ENCODE assay signal across 16 cellular contexts in genomic region chr10:94677691-94678090, GRCh38. TPM values are rescaled to one million over a fixed set of nuclear protein-coding genes. Genes with fewer than 3 reads are reported as not detected.
DNase-seq lines count a peak whose midpoint lies in the region; ATAC-seq, FAIRE-seq and TF ChIP-seq lines count a peak whose summit lies in the region.
"Had no signal": no experiment of that assay in that cellular context is flagged by ENCODE, and none has a peak within 500 bp of the region (broad histone marks: within the 10 kb centered on the region; RNA-seq: fewer than 3 reads in every experiment).

No MANE protein-coding gene starts in this region.

- H3K27me3 ChIP-seq in DND-41 (ENCODE audit: insufficient read depth, low read length, poor library complexity) = no peaks in the 10 kb centered on the region
- no peaks in the 10 kb centered on the region for H3K27me3 ChIP-seq in H1 (replicated peaks in 1 of 4; ENCODE audit: control insufficient read depth in 3 of 4, extremely low read depth in 1 of 4, insufficient read depth in 3 of 4, low read length in 3 of 4)
- H3K27me3 ChIP-seq: BLaER1 had no signal

- H2AK5ac ChIP-seq in H1 (ENCODE audit: low read depth, low read length) = no peak overlapping the region

- H3K4me2 ChIP-seq in DND-41 (ENCODE audit: insufficient read depth, low read length) = no peak overlapping the region
- no peak overlapping the region for H3K4me2 ChIP-seq in H1 (ENCODE audit: insufficient read depth in 1 of 2, low read depth in 2 of 2, low read length in 2 of 2)
- H3K4me2 ChIP-seq: BLaER1 had no signal

- no peak overlapping the region for H4K8ac ChIP-seq in H1 (ENCODE audit: extremely low read depth, insufficient read depth, low read length)

- no peaks in the 10 kb centered on the region for H3K36me3 ChIP-seq in DND-41 (ENCODE audit: insufficient read depth, low read length)
- no peaks in the 10 kb centered on the region for H3K36me3 ChIP-seq in H1 (ENCODE audit: control insufficient read depth in 2 of 4, insufficient read depth in 4 of 4, low read length in 3 of 4)
- H3K36me3 ChIP-seq in mucosa of descending colon (ENCODE audit: low read depth) = no peaks in the 10 kb centered on the region
- H3K36me3 ChIP-seq: BLaER1, thoracic aorta had no signal

- H3K56ac ChIP-seq in H1 (replicated peaks; ENCODE audit: insufficient read length, low read depth, low read length) = no peak overlapping the region

- peak; percentile 95 for FAIRE-seq in H1 (lab: Jason Lieb, UNC)

- H3K79me2 ChIP-seq in DND-41 (ENCODE audit: insufficient read depth, low read length) (no peaks in the 10 kb centered on the region), H1 (ENCODE audit: control insufficient read depth in 1 of 2, insufficient read depth in 2 of 2, low read length in 2 of 2) (no peaks in the 10 kb centered on the region)

- TF ChIP-seq POLR2A in H1 (IDR thresholded peaks at IDR 0.05; ENCODE audit: control extremely low read depth in 1 of 2, low read depth in 2 of 2, low read length in 2 of 2) = no peak
- no peak for TF ChIP-seq POLR2A in GM18505 (IDR thresholded peaks at IDR 0.05; ENCODE audit: borderline replicate concordance, extremely low read depth, insufficient read depth, insufficient read length)

- no peak overlapping the region for H3K18ac ChIP-seq in H1 (ENCODE audit: extremely low read depth, low read length)

- H2BK15ac ChIP-seq in H1 (ENCODE audit: low read length) = no peak overlapping the region

- peak; percentile 26 to 46; a peak in 3 of 4 replicates for TF ChIP-seq RAD21 in H1 (IDR thresholded peaks at IDR 0.05 in 1 of 2, conservative IDR thresholded peaks at IDR 0.05 in 1 of 2; ENCODE audit: low read depth in 2 of 2, low read length in 2 of 2)

- no peak overlapping the region for H3K4me3 ChIP-seq in DND-41 (ENCODE audit: low read depth in 1 of 2, low read length in 2 of 2)
- H3K4me3 ChIP-seq in H1 (ENCODE audit: extremely low read depth in 1 of 4, insufficient read depth in 2 of 4, low read depth in 3 of 4, low read length in 4 of 4) = no peak overlapping the region
- H3K4me3 ChIP-seq in mucosa of descending colon = no peak overlapping the region
- H3K4me3 ChIP-seq: BLaER1, lung, thoracic aorta had no signal

- no peaks in the 10 kb centered on the region for H3K23me2 ChIP-seq in H1 (ENCODE audit: low read depth, low read length)

- H2BK20ac ChIP-seq in H1 (ENCODE audit: low read length) = no peak overlapping the region

- no peaks in the 10 kb centered on the region for H4K20me1 ChIP-seq in DND-41 (ENCODE audit: insufficient read depth, low read length)
- no peaks in the 10 kb centered on the region for H4K20me1 ChIP-seq in H1 (replicated peaks in 1 of 2; ENCODE audit: control insufficient read depth in 1 of 2, insufficient read depth in 2 of 2, low read length in 2 of 2)
- H4K20me1 ChIP-seq: BLaER1 had no signal

- CTCF ChIA-PET in H1 (lab: Charles Lee; ENCODE audit: partially characterized antibody) = interaction anchor here (0.8 to 1.7 kb wide), 8 partner anchors 9 to 195 kb away, joined by 3 to 9 read pairs (median 4); no protein-coding TSS in a partner anchor

- H3K9me3 ChIP-seq in DND-41 (ENCODE audit: insufficient read depth, low read length, severe bottlenecking) (no peaks in the 10 kb centered on the region), H1 (ENCODE audit: insufficient read depth in 2 of 2, low read depth in 1 of 2, low read length in 1 of 2) (no peaks in the 10 kb centered on the region), mucosa of descending colon (no peaks in the 10 kb centered on the region)
- H3K9me3 ChIP-seq: BLaER1, thoracic aorta had no signal

- no peak overlapping the region for H4K91ac ChIP-seq in H1 (replicated peaks; ENCODE audit: insufficient read length, low read length)

- H3K4me1 ChIP-seq in DND-41 (ENCODE audit: insufficient read depth, low read length) (no peaks in the 10 kb centered on the region), H1 (replicated peaks in 1 of 4; ENCODE audit: control insufficient read depth in 3 of 4, insufficient read depth in 4 of 4, low read length in 3 of 4) (no peaks in the 10 kb centered on the region), mucosa of descending colon (ENCODE audit: low read depth) (peaks cover 7% of the 10 kb centered on the region)
- H3K4me1 ChIP-seq: BLaER1 had no signal

- H2AFZ ChIP-seq in DND-41 (ENCODE audit: low read depth, low read length) (no peak overlapping the region), H1 (ENCODE audit: low read length) (0 out of 2 replicates have a peak overlapping the region, but pooled peaks have one; percentile 46)

- no peaks in the 10 kb centered on the region for H3K79me1 ChIP-seq in H1 (ENCODE audit: low read depth, low read length)

- POLR2A ChIA-PET in H1 (lab: Charles Lee; ENCODE audit: partially characterized antibody) = no interaction called here

- no peak for TF ChIP-seq EP300 in H1 (IDR thresholded peaks at IDR 0.05; ENCODE audit: borderline replicate concordance in 1 of 2, low read depth in 2 of 2, low read length in 2 of 2)

- H2BK5ac ChIP-seq in H1 (ENCODE audit: low read depth, low read length) = no peak overlapping the region

- no peak overlapping the region for H2BK120ac ChIP-seq in H1 (replicated peaks; ENCODE audit: low read depth, low read length)

- H3K27ac ChIP-seq in DND-41 (ENCODE audit: low read length) = no peak overlapping the region
- no peak overlapping the region for H3K27ac ChIP-seq in H1 (ENCODE audit: low read depth, low read length)
- H3K27ac ChIP-seq: BLaER1, thoracic aorta had no signal

- H3K9ac ChIP-seq in DND-41 (ENCODE audit: low read depth, low read length) = no peak overlapping the region
- H3K9ac ChIP-seq in H1 (replicated peaks in 1 of 4; ENCODE audit: extremely low read depth in 1 of 4, low read depth in 3 of 4, low read length in 3 of 4) = no peak overlapping the region
- H3K9ac ChIP-seq: BLaER1 had no signal

- TF ChIP-seq CTCF in DND-41 (IDR thresholded peaks at IDR 0.05; ENCODE audit: borderline replicate concordance, extremely low read depth, low read length, poor library complexity, severe bottlenecking) = peak; percentile 20
- peak in 2 of 3 experiments; percentile 29 to 49; a peak in 2 of 4 replicates for TF ChIP-seq CTCF in H1 (IDR thresholded peaks at IDR 0.05; ENCODE audit: control extremely low read depth in 1 of 3, insufficient read depth in 1 of 3, low read depth in 1 of 3, low read length in 3 of 3)
- peak; percentile 12 for TF ChIP-seq CTCF in mucosa of descending colon (IDR thresholded peaks at IDR 0.05)

- DNase-seq in DND-41 = no peak
- DNase-seq in HuH-7 (ENCODE audit: low spot score) = peak; percentile 26
- DNase-seq in H1 (ENCODE audit: low read depth in 1 of 2, low spot score in 2 of 2) = no peak
- peak in 2 of 3 donors; percentile 31 to 51 for DNase-seq in mucosa of descending colon
- no peak for DNase-seq in stimulated activated CD4-positive, alpha-beta T cell treated with anti-CD3 and anti-CD28 coated beads, Interleukin-4, amount 100 ng/mL, for 4 hours
- DNase-seq: activated CD4-positive, CD25-positive, alpha-beta regulatory T cell treated with anti-CD3 and anti-CD28 coated beads, Interleukin-2, amount 50 U/mL, for 72 hours; NCI-H345; retina; Right ventricle myocardium superior had no signal

- intact Hi-C loops in mucosa of descending colon (cut with DNase I, micrococcal nuclease) = no loop called here

- no peak overlapping the region for H3K4ac ChIP-seq in H1 (replicated peaks; ENCODE audit: insufficient read length, low read depth, low read length)

- H4K5ac ChIP-seq in H1 (ENCODE audit: insufficient read length, low read depth, low read length) = no peak overlapping the region

- no peak overlapping the region for H3K23ac ChIP-seq in H1 (ENCODE audit: insufficient read length)

- H2BK12ac ChIP-seq in H1 (ENCODE audit: low read depth, low read length) = no peak overlapping the region

- H3K14ac ChIP-seq in H1 (ENCODE audit: insufficient read length) = no peak overlapping the region

- ATAC-seq in DND-41 (ENCODE audit: insufficient read depth, low read depth) = no peak
- ATAC-seq in mucosa of descending colon = peak; percentile 68
- ATAC-seq in GM18505 (IDR thresholded peaks at IDR 0.05; ENCODE audit: unreplicated experiment) = no peak
- ATAC-seq in HG02571 (IDR thresholded peaks at IDR 0.05; ENCODE audit: unreplicated experiment) = no peak
- ATAC-seq in HG03025 (IDR thresholded peaks at IDR 0.05; ENCODE audit: low FRiP score, unreplicated experiment) = no peak

TF ChIP-seq in H1, 55 proteins besides CTCF, POLR2A, EP300 and RAD21:
- TF ChIP-seq YY1 (IDR thresholded peaks at IDR 0.05; ENCODE audit: low read depth, low read length) = no peak
- TF ChIP-seq FOSL1 (IDR thresholded peaks at IDR 0.05; ENCODE audit: insufficient read depth, low read depth, low read length) = no peak
- no peak for TF ChIP-seq GTF2F1 (IDR thresholded peaks at IDR 0.05; ENCODE audit: borderline replicate concordance, low read depth, low read length)
- TF ChIP-seq EZH2 (IDR thresholded peaks at IDR 0.05; ENCODE audit: low read depth, low read length, severe bottlenecking) = no peak
- no peak for TF ChIP-seq KDM1A (IDR thresholded peaks at IDR 0.05; ENCODE audit: borderline replicate concordance, low read length)
- TF ChIP-seq JUN (IDR thresholded peaks at IDR 0.05; ENCODE audit: low read depth, low read length) = no peak
- no peak for TF ChIP-seq ASH2L (IDR thresholded peaks at IDR 0.05; ENCODE audit: low read length)
- TF ChIP-seq RNF2 (IDR thresholded peaks at IDR 0.05; ENCODE audit: borderline replicate concordance, low read depth, low read length, missing control alignments, poor library complexity, severe bottlenecking) = no peak
- no peak for TF ChIP-seq CEBPB (IDR thresholded peaks at IDR 0.05; ENCODE audit: low read depth, low read length)
- TF ChIP-seq BRCA1 (IDR thresholded peaks at IDR 0.05; ENCODE audit: low read depth, low read length) = no peak
- TF ChIP-seq PHF8 (conservative IDR thresholded peaks at IDR 0.05; ENCODE audit: low read depth, low read length) = no peak
- TF ChIP-seq GABPA (IDR thresholded peaks at IDR 0.05; ENCODE audit: borderline replicate concordance, insufficient read depth, low read length) = no peak
- no peak for TF ChIP-seq KDM4A (IDR thresholded peaks at IDR 0.05; ENCODE audit: low read depth, low read length, severe bottlenecking)
- no peak for TF ChIP-seq SP4 (IDR thresholded peaks at IDR 0.05; ENCODE audit: low read length)

RNA-seq across cellular contexts. Expression of gene CYP2C18, which starts 5.8 kb away (rescaled TPM):
- total RNA-seq in H1 (2021; fragmentation: NEBNext Ultra II Directional; extraction: Animal tissue kit (Norgen Biotek cat#: 25700)) = 0.13 TPM in 1 of 2 replicates, not detected in the other
- polyA plus RNA-seq in H1 (2011; rRNA removed) = 0.17 TPM in 1 of 2 replicates, not detected in the other
- 0.08 TPM for polyA plus RNA-seq in H1 (2011; cell fraction: cytosol; rRNA removed)
- 0.27 TPM for polyA plus RNA-seq in H1 (2011; cell fraction: nucleus; rRNA removed)
- 0.08 to 0.09 TPM in 2 of 4 replicates, not detected in the others for polyA plus RNA-seq in H1 (2012, experiment 1 of 2)
- polyA plus RNA-seq in H1 (2012, experiment 2 of 2) = 0.07 TPM
- 0.20 TPM for polyA plus RNA-seq in H1 (2013, experiment 1 of 2)
- 0.13 TPM for polyA plus RNA-seq in H1 (2013, experiment 2 of 2)
- polyA minus RNA-seq in H1 (2011; rRNA and poly(A)+ RNA removed) = 0.07 and 0.38 TPM in 2 replicates
- not detected for polyA minus RNA-seq in H1 (2011; cell fraction: cytosol; rRNA and poly(A)+ RNA removed)
- polyA minus RNA-seq in H1 (2011; cell fraction: nucleus; rRNA and poly(A)+ RNA removed) = 0.20 TPM
- total RNA-seq in mucosa of descending colon = 10 to 100 TPM in 1 of 3 donors, 1 to 10 TPM in 2; 5.2 to 15.0 (median 6.5) TPM
- total RNA-seq: M059J, Right ventricle myocardium superior, thoracic aorta had no signal

Comparison
In these comparisons a context has a peak if more than half of its experiments do, and no peak if none do; other contexts are left out.
1. DNase-seq: peak in HuH-7 (single experiment) and mucosa of descending colon (2 of 3); none in DND-41 (single experiment), H1 (0 of 2) and stimulated activated CD4-positive, alpha-beta T cell treated with anti-CD3 and anti-CD28 coated beads, Interleukin-4, amount 100 ng/mL, for 4 hours (0 of 2).
2. Peak in every context shown above with its lines, with median percentiles within 50 percentile points of each other: CTCF ChIP-seq.